Comparison of ENCODE assay signal across 17 cellular contexts in genomic region chrX:66717926-66718325, GRCh38.
DNase-seq lines count a peak whose midpoint lies in the region; TF ChIP-seq lines count a peak whose summit lies in the region.
"Had no signal": no experiment of that assay in that cellular context is flagged by ENCODE, and none has a peak within 500 bp of the region (broad histone marks: within the 10 kb centered on the region; RNA-seq: fewer than 3 reads in every experiment).

No MANE protein-coding gene starts in this region.

- TF ChIP-seq CTCF in HFFc6 (IDR thresholded peaks at IDR 0.05) (no peak), fibroblast of pulmonary artery (IDR thresholded peaks at IDR 0.05; ENCODE audit: low read length, missing control alignments) (no peak)

- POLR2A ChIA-PET in CD4-positive, alpha-beta memory T cell (lab: Charles Lee; ENCODE audit: partially characterized antibody): no interaction called here

- H3K9ac ChIP-seq in mesenchymal stem cell (ENCODE audit: low read length): no peak overlapping the region

- no peak overlapping the region for H2BK120ac ChIP-seq in mesenchymal stem cell (ENCODE audit: low read depth, low read length)

- H3K36me3 Mint-ChIP-seq in HFFc6 (ENCODE audit: low read depth): peaks cover 21% of the 10 kb centered on the region
- H3K36me3 Mint-ChIP-seq in CD4-positive, alpha-beta memory T cell: no peaks in the 10 kb centered on the region
- H3K36me3 Mint-ChIP-seq: CD8-positive, alpha-beta T cell had no signal

- H2BK12ac ChIP-seq in mesenchymal stem cell (ENCODE audit: low read length in 2 of 2): no peak overlapping the region

- no peaks in the 10 kb centered on the region for H3K36me3 ChIP-seq in mesenchymal stem cell (ENCODE audit: control insufficient read depth in 1 of 2, insufficient read depth in 2 of 2, low read depth in 1 of 2, low read length in 2 of 2)
- H3K36me3 ChIP-seq in CD4-positive, alpha-beta memory T cell (ENCODE audit: insufficient read depth, low read length): no peaks in the 10 kb centered on the region
- H3K36me3 ChIP-seq: BE2C had no signal

- H2AK5ac ChIP-seq in mesenchymal stem cell (ENCODE audit: low read length, severe bottlenecking): no peak overlapping the region

- peaks cover 8% of the 10 kb centered on the region for H3K9me3 Mint-ChIP-seq in HFFc6
- peaks cover 0 to 4% (median 0%) of the 10 kb centered on the region in 8 donors for H3K9me3 Mint-ChIP-seq in CD4-positive, alpha-beta memory T cell
- H3K9me3 Mint-ChIP-seq: CD8-positive, alpha-beta T cell had no signal

- H3K27ac ChIP-seq in mesenchymal stem cell (ENCODE audit: low read length, poor library complexity, severe bottlenecking): no peak overlapping the region
- H3K27ac ChIP-seq in CD4-positive, alpha-beta memory T cell (ENCODE audit: low read depth, low read length): no peak overlapping the region
- H3K27ac ChIP-seq: A549, C4-2B had no signal

- H3K4me1 ChIP-seq in mesenchymal stem cell (ENCODE audit: control insufficient read depth, insufficient read depth, low read depth, low read length): no peaks in the 10 kb centered on the region
- no peaks in the 10 kb centered on the region for H3K4me1 ChIP-seq in CD4-positive, alpha-beta memory T cell (ENCODE audit: insufficient read depth, low read length)
- H3K4me1 ChIP-seq: A549, BE2C, Caco-2 had no signal

- no peak overlapping the region for H2BK5ac ChIP-seq in mesenchymal stem cell (ENCODE audit: low read depth, low read length, poor library complexity, severe bottlenecking)

- intact Hi-C loops in CD4-positive, alpha-beta memory T cell (cut with micrococcal nuclease): no loop called here

- peak overlapping the region; percentile 51 for H3K4me3 Mint-ChIP-seq in HFFc6
- H3K4me3 Mint-ChIP-seq in CD4-positive, alpha-beta memory T cell: no peak overlapping the region
- H3K4me3 Mint-ChIP-seq: CD8-positive, alpha-beta T cell had no signal

- CTCF ChIA-PET in CD4-positive, alpha-beta memory T cell (lab: Charles Lee; ENCODE audit: partially characterized antibody): interaction anchor here (2.1 kb wide), 1 partner anchor 11 kb away, joined by 6 read pairs; no protein-coding TSS in a partner anchor

- H3K4me3 ChIP-seq in fibroblast of pulmonary artery (replicated peaks; ENCODE audit: low read depth, low read length) (no peak overlapping the region), mesenchymal stem cell (ENCODE audit: insufficient read depth in 1 of 2, low read depth in 1 of 2, low read length in 2 of 2) (no peak overlapping the region)
- H3K4me3 ChIP-seq in CD4-positive, alpha-beta memory T cell (ENCODE audit: low read length in 2 of 2): no peak overlapping the region
- H3K4me3 ChIP-seq: A549, K562 had no signal

- H4K91ac ChIP-seq in mesenchymal stem cell (ENCODE audit: low read length): no peak overlapping the region

- H3K27me3 Mint-ChIP-seq in HFFc6 (ENCODE audit: insufficient read depth): peaks cover 2% of the 10 kb centered on the region; the same call in 1 of the 2 replicates
- H3K27me3 Mint-ChIP-seq in CD4-positive, alpha-beta memory T cell: peaks cover 11 to 18% of the 10 kb centered on the region in 2 donors

- no peak overlapping the region for H2BK15ac ChIP-seq in mesenchymal stem cell (ENCODE audit: low read depth, poor library complexity, severe bottlenecking)

- H3K4me2 ChIP-seq in mesenchymal stem cell (ENCODE audit: low read length, poor library complexity, severe bottlenecking): no peak overlapping the region
- H3K4me2 ChIP-seq: A549 had no signal

- peaks cover 15% of the 10 kb centered on the region for H3K4me1 Mint-ChIP-seq in HFFc6 (ENCODE audit: low read depth)
- H3K4me1 Mint-ChIP-seq in CD4-positive, alpha-beta memory T cell: no peaks in the 10 kb centered on the region

- peaks cover 4% of the 10 kb centered on the region for H3K9me3 ChIP-seq in mesenchymal stem cell (ENCODE audit: control insufficient read depth, low read length)
- no peaks in the 10 kb centered on the region for H3K9me3 ChIP-seq in CD4-positive, alpha-beta memory T cell (ENCODE audit: control insufficient read depth in 1 of 2, low read length in 2 of 2)
- H3K9me3 ChIP-seq: A549, BE2C, Caco-2 had no signal

- H3K14ac ChIP-seq in mesenchymal stem cell (ENCODE audit: low read length in 2 of 2): no peak overlapping the region

- H3K27ac Mint-ChIP-seq in HFFc6: peak overlapping the region; percentile 46
- no peak overlapping the region for H3K27ac Mint-ChIP-seq in CD4-positive, alpha-beta memory T cell
- H3K27ac Mint-ChIP-seq: CD8-positive, alpha-beta T cell had no signal

- no peak overlapping the region for H4K8ac ChIP-seq in mesenchymal stem cell (ENCODE audit: low read length)

- H2AFZ ChIP-seq in mesenchymal stem cell (ENCODE audit: low read depth, low read length): no peak overlapping the region

- DNase-seq in ELR (ENCODE audit: low read depth) (peak; percentile 54), HFFc6 (peak; percentile 13), NCI-H226 (peak; percentile 2), fibroblast of pulmonary artery (ENCODE audit: low read depth) (peak; percentile 0), DMS79 (lab: John Stamatoyannopoulos, UW) (no peak), mesenchymal stem cell (no peak), COLO829 (ENCODE audit: low spot score) (no peak)
- DNase-seq in CD4-positive, alpha-beta memory T cell: no peak
- DNase-seq: BE2C; Caco-2; CD8-positive, alpha-beta T cell; DMS53; GF-D8; Karpas-422 had no signal

- H3K27me3 ChIP-seq in mesenchymal stem cell (ENCODE audit: control insufficient read depth in 1 of 2, insufficient read depth in 1 of 2, low read length in 2 of 2): no peaks in the 10 kb centered on the region
- no peaks in the 10 kb centered on the region for H3K27me3 ChIP-seq in CD4-positive, alpha-beta memory T cell (ENCODE audit: insufficient read depth, low read length)
- H3K27me3 ChIP-seq: BE2C had no signal

- no peak overlapping the region for H3K18ac ChIP-seq in mesenchymal stem cell (ENCODE audit: low read depth in 1 of 2, low read length in 2 of 2)

- 71% methylated on average over 3 of the region's 3 CpGs for WGBS in mesenchymal stem cell

- no peak overlapping the region for H3K23ac ChIP-seq in mesenchymal stem cell (ENCODE audit: low read length in 2 of 2)

- H3K79me1 ChIP-seq in mesenchymal stem cell (replicated peaks; ENCODE audit: low read length, poor library complexity, severe bottlenecking): no peaks in the 10 kb centered on the region

- no peak overlapping the region for H3K4ac ChIP-seq in mesenchymal stem cell (ENCODE audit: low read depth in 1 of 2, low read length in 2 of 2)

Comparison
In these comparisons a context has a peak if more than half of its experiments do, and no peak if none do; other contexts are left out.
1. DNase-seq: peak in ELR (single experiment), HFFc6 (single experiment), NCI-H226 (single experiment) and fibroblast of pulmonary artery (single experiment); none in DMS79 (single experiment), mesenchymal stem cell (single experiment), COLO829 (single experiment) and CD4-positive, alpha-beta memory T cell (0 of 5).